Comparison of ENCODE assay signal across 34 cellular contexts in genomic region chr2:177730363-177730762, GRCh38.
"Had no signal": no experiment of that assay in that cellular context is flagged by ENCODE, and none has a peak within 500 bp of the region (broad histone marks: within the 10 kb centered on the region; RNA-seq: fewer than 3 reads in every experiment).

No MANE protein-coding gene starts in this region.

- H3K9me3 Mint-ChIP-seq: activated CD4-positive, alpha-beta memory T cell treated with anti-CD3 and anti-CD28 coated beads for 36 hours; activated CD4-positive, alpha-beta T cell treated with anti-CD3 and anti-CD28 coated beads, Interleukin-2, amount 10 ng/mL, durations not matched to agents 24 days and 14 days; activated naive CD4-positive, alpha-beta T cell treated with anti-CD3 and anti-CD28 coated beads, Interleukin-2, amount 10 ng/mL, durations not matched to agents 7 days and 5 days; activated naive CD4-positive, alpha-beta T cell treated with anti-CD3 and anti-CD28 coated beads, Interleukin-2, amount 50 U/mL, for 72 hours; activated naive CD8-positive, alpha-beta T cell treated with anti-CD3 and anti-CD28 coated beads, Interleukin-2, amount 10 ng/mL, durations not matched to agents 7 days and 5 days; activated T-helper 1 cell treated with anti-CD3 and anti-CD28 coated beads, Interleukin-12 subunit alpha, Interleukin-12 subunit beta, Interleukin-2, Interleukin-4 antibody, amounts not matched to agents 30 ng/mL and 10 ng/mL and 1 ng/mL, durations not matched to agents 14 hours and 24 hours and 36 hours; activated T-helper 2 cell treated with anti-CD3 and anti-CD28 coated beads, Interferon-gamma antibody, Interleukin-2, Interleukin-4, amounts not matched to agents 10 μg/mL and 5 μg/mL and 100 μg/mL, durations not matched to agents 14 hours and 24 hours and 36 hours; central memory CD8-positive, alpha-beta T cell; effector memory CD8-positive, alpha-beta T cell had no signal

- H3K4me1 Mint-ChIP-seq: activated CD4-positive, alpha-beta T cell treated with anti-CD3 and anti-CD28 coated beads for 36 hours; activated naive CD4-positive, alpha-beta T cell treated with anti-CD3 and anti-CD28 coated beads, Interleukin-2, amount 10 ng/mL, durations not matched to agents 7 days and 5 days; central memory CD8-positive, alpha-beta T cell had no signal

- H3K36me3 Mint-ChIP-seq: activated CD4-positive, alpha-beta memory T cell treated with anti-CD3 and anti-CD28 coated beads for 36 hours; activated CD8-positive, alpha-beta memory T cell treated with anti-CD3 and anti-CD28 coated beads, Interleukin-2, amount 10 ng/mL, durations not matched to agents 7 days and 5 days; activated naive CD4-positive, alpha-beta T cell treated with anti-CD3 and anti-CD28 coated beads, Interleukin-2, amount 10 ng/mL, durations not matched to agents 7 days and 5 days; activated naive CD4-positive, alpha-beta T cell treated with anti-CD3 and anti-CD28 coated beads, Interleukin-2, amount 50 U/mL, for 72 hours; activated naive CD8-positive, alpha-beta T cell treated with anti-CD3 and anti-CD28 coated beads, Interleukin-2, amount 10 ng/mL, durations not matched to agents 7 days and 5 days had no signal

- H3K4me3 Mint-ChIP-seq: activated CD4-positive, alpha-beta memory T cell treated with anti-CD3 and anti-CD28 coated beads for 36 hours; activated CD4-positive, alpha-beta T cell treated with anti-CD3 and anti-CD28 coated beads for 36 hours; activated CD4-positive, alpha-beta T cell treated with anti-CD3 and anti-CD28 coated beads, Interleukin-2, amount 10 ng/mL, durations not matched to agents 24 days and 14 days; activated CD8-positive, alpha-beta memory T cell treated with anti-CD3 and anti-CD28 coated beads, Interleukin-2, amount 10 ng/mL, durations not matched to agents 7 days and 5 days; activated CD8-positive, alpha-beta T cell treated with anti-CD3 and anti-CD28 coated beads, Interleukin-2, amount 10 ng/mL, durations not matched to agents 7 days and 5 days; activated naive CD4-positive, alpha-beta T cell treated with anti-CD3 and anti-CD28 coated beads, Interleukin-2, amount 10 ng/mL, durations not matched to agents 7 days and 5 days; activated naive CD8-positive, alpha-beta T cell treated with anti-CD3 and anti-CD28 coated beads, Interleukin-2, amount 10 ng/mL, durations not matched to agents 7 days and 5 days; activated T-helper 1 cell treated with anti-CD3 and anti-CD28 coated beads, Interleukin-12 subunit alpha, Interleukin-12 subunit beta, Interleukin-2, Interleukin-4 antibody, amounts not matched to agents 30 ng/mL and 10 ng/mL and 1 ng/mL, durations not matched to agents 14 hours and 24 hours and 36 hours; central memory CD8-positive, alpha-beta T cell; effector memory CD8-positive, alpha-beta T cell had no signal

- FAIRE-seq: astrocyte, bronchial epithelial cell had no signal

- DNase-seq: activated CD4-positive, alpha-beta memory T cell treated with anti-CD3 and anti-CD28 coated beads for 36 hours; activated CD4-positive, alpha-beta T cell treated with anti-CD3 and anti-CD28 coated beads for 36 hours; activated CD4-positive, alpha-beta T cell treated with anti-CD3 and anti-CD28 coated beads, Interleukin-2, amount 10 ng/mL, durations not matched to agents 24 days and 14 days; activated CD4-positive, CD25-positive, alpha-beta regulatory T cell; activated CD4-positive, CD25-positive, alpha-beta regulatory T cell treated with anti-CD3 and anti-CD28 coated beads, Interleukin-2, amount 50 U/mL, for 72 hours; activated CD8-positive, alpha-beta memory T cell treated with anti-CD3 and anti-CD28 coated beads, Interleukin-2, amount 10 ng/mL, durations not matched to agents 7 days and 5 days; activated CD8-positive, alpha-beta memory T cell treated with anti-CD3 and anti-CD28 coated beads, Interleukin-2, amount 50 U/mL, for 4 hours; activated CD8-positive, alpha-beta T cell treated with anti-CD3 and anti-CD28 coated beads, Interleukin-2, amount 10 ng/mL, durations not matched to agents 7 days and 5 days; activated gamma-delta T cell; activated naive CD4-positive, alpha-beta T cell; activated naive CD4-positive, alpha-beta T cell treated with anti-CD3 and anti-CD28 coated beads, Interleukin-2, amount 10 ng/mL, durations not matched to agents 7 days and 5 days; activated naive CD8-positive, alpha-beta T cell treated with anti-CD3 and anti-CD28 coated beads, Interleukin-2, amount 10 ng/mL, durations not matched to agents 7 days and 5 days; activated T-cell treated with anti-CD3 and anti-CD28 coated beads, Interleukin-2, amount 50 U/mL, for 1 hour; activated T-cell treated with anti-CD3 and anti-CD28 coated beads, Interleukin-2, amount 50 U/mL, for 48 hours; amniotic stem cell; anterior cingulate cortex; brain microvascular endothelial cell; cortex of kidney; dermis blood vessel endothelial cell; effector CD4-positive, alpha-beta T cell; effector memory CD8-positive, alpha-beta T cell; erythroblast; foreskin keratinocyte; gastrocnemius medialis; head of caudate nucleus; T-helper 1 cell; T-helper 2 cell had no signal

- H3K4me3 ChIP-seq: esophagus muscularis mucosa, gastrocnemius medialis had no signal

- H3K9me3 ChIP-seq: esophagus muscularis mucosa, gastrocnemius medialis had no signal

- H3K27ac Mint-ChIP-seq: activated CD4-positive, alpha-beta memory T cell treated with anti-CD3 and anti-CD28 coated beads for 36 hours; activated CD4-positive, alpha-beta T cell treated with anti-CD3 and anti-CD28 coated beads for 36 hours; activated CD4-positive, alpha-beta T cell treated with anti-CD3 and anti-CD28 coated beads, Interleukin-2, amount 10 ng/mL, durations not matched to agents 24 days and 14 days; activated CD8-positive, alpha-beta memory T cell treated with anti-CD3 and anti-CD28 coated beads, Interleukin-2, amount 10 ng/mL, durations not matched to agents 7 days and 5 days; activated CD8-positive, alpha-beta T cell treated with anti-CD3 and anti-CD28 coated beads, Interleukin-2, amount 10 ng/mL, durations not matched to agents 7 days and 5 days; activated naive CD4-positive, alpha-beta T cell treated with anti-CD3 and anti-CD28 coated beads, Interleukin-2, amount 10 ng/mL, durations not matched to agents 7 days and 5 days; activated naive CD8-positive, alpha-beta T cell treated with anti-CD3 and anti-CD28 coated beads, Interleukin-2, amount 10 ng/mL, durations not matched to agents 7 days and 5 days; activated T-helper 1 cell treated with anti-CD3 and anti-CD28 coated beads, Interleukin-12 subunit alpha, Interleukin-12 subunit beta, Interleukin-2, Interleukin-4 antibody, amounts not matched to agents 30 ng/mL and 10 ng/mL and 1 ng/mL, durations not matched to agents 14 hours and 24 hours and 36 hours; activated T-helper 2 cell treated with anti-CD3 and anti-CD28 coated beads, Interferon-gamma antibody, Interleukin-2, Interleukin-4, amounts not matched to agents 10 μg/mL and 5 μg/mL and 100 μg/mL, durations not matched to agents 14 hours and 24 hours and 36 hours; effector memory CD8-positive, alpha-beta T cell had no signal

- ATAC-seq: activated CD4-positive, alpha-beta T cell treated with anti-CD3 and anti-CD28 coated beads for 36 hours; activated CD8-positive, alpha-beta memory T cell treated with anti-CD3 and anti-CD28 coated beads, Interleukin-2, amount 10 ng/mL, durations not matched to agents 7 days and 5 days; activated CD8-positive, alpha-beta T cell treated with anti-CD3 and anti-CD28 coated beads, Interleukin-2, amount 10 ng/mL, durations not matched to agents 7 days and 5 days; activated naive CD4-positive, alpha-beta T cell treated with anti-CD3 and anti-CD28 coated beads, Interleukin-2, amount 50 U/mL, for 72 hours; effector memory CD8-positive, alpha-beta T cell; foreskin keratinocyte; gastrocnemius medialis had no signal

- H3K36me3 ChIP-seq: brain microvascular endothelial cell, esophagus muscularis mucosa, gastrocnemius medialis had no signal

- H3K27me3 ChIP-seq: esophagus muscularis mucosa, gastrocnemius medialis had no signal

- H3K4me1 ChIP-seq: esophagus muscularis mucosa, foreskin keratinocyte had no signal

- H3K27ac ChIP-seq: brain microvascular endothelial cell, esophagus muscularis mucosa, foreskin keratinocyte, gastrocnemius medialis had no signal
